In genomic region chr12:46546634-46547273, GRCh38 we compare ENCODE assay signal across 8 cellular contexts.
DNase-seq lines count a peak whose midpoint lies in the region; ATAC-seq, FAIRE-seq and TF ChIP-seq lines count a peak whose summit lies in the region.

No MANE protein-coding gene starts in this region.

- H3K27ac Mint-ChIP-seq in naive thymus-derived CD4-positive, alpha-beta T cell = peak overlapping the region in 4 of 9 donors; percentile 5 to 89 (median 30)

- TF ChIP-seq CTCF in Panc1 (IDR thresholded peaks at IDR 0.05) = no peak

- intact Hi-C loops in Panc1 (cut with micrococcal nuclease; ENCODE audit: unreplicated experiment) (no loop called here), cardiac septum (cut with DNase I) (no loop called here)
- intact Hi-C loops in naive thymus-derived CD4-positive, alpha-beta T cell (cut with micrococcal nuclease) = no loop called here

- no peak for FAIRE-seq in RCC 7860 (lab: Jason Lieb, UNC)

- H3K9me3 Mint-ChIP-seq in naive thymus-derived CD4-positive, alpha-beta T cell = peaks cover 0 to 29% (median 6%) of the 10 kb centered on the region in 11 donors

- peak overlapping the region; percentile 74; the same call in 1 of the 2 replicates for H3K27ac ChIP-seq in Panc1 (ENCODE audit: low read length)
- no peak overlapping the region for H3K27ac ChIP-seq in naive thymus-derived CD4-positive, alpha-beta T cell (ENCODE audit: low read depth, low read length)

- H3K9me3 ChIP-seq in Panc1 (ENCODE audit: control insufficient read depth, insufficient read depth, low read depth, low read length) = peaks cover 11% of the 10 kb centered on the region; the same call in 1 of the 2 replicates
- H3K9me3 ChIP-seq in naive thymus-derived CD4-positive, alpha-beta T cell (ENCODE audit: control insufficient read depth in 2 of 3, low read length in 3 of 3) = no peaks in the 10 kb centered on the region

- CTCF ChIA-PET in Panc1 (lab: Charles Lee) = no interaction called here
- CTCF ChIA-PET in naive thymus-derived CD4-positive, alpha-beta T cell (lab: Charles Lee) = interaction anchor here (0.6 to 1.2 kb wide), 2 partner anchors 10 to 14 kb away, joined by 3 to 5 read pairs; no protein-coding TSS in a partner anchor

- H3K27me3 ChIP-seq in Panc1 (ENCODE audit: control insufficient read depth, insufficient read depth, low read length) = no peaks in the 10 kb centered on the region
- no peaks in the 10 kb centered on the region for H3K27me3 ChIP-seq in naive thymus-derived CD4-positive, alpha-beta T cell (ENCODE audit: control insufficient read depth in 2 of 2, insufficient read depth in 2 of 2, low read length in 2 of 2)

- peaks cover 5 to 49% (median 11%) of the 10 kb centered on the region in 5 donors for H3K36me3 Mint-ChIP-seq in naive thymus-derived CD4-positive, alpha-beta T cell

- no peaks in the 10 kb centered on the region for H3K36me3 ChIP-seq in Panc1 (ENCODE audit: control insufficient read depth, insufficient read depth, low read length)
- no peaks in the 10 kb centered on the region for H3K36me3 ChIP-seq in naive thymus-derived CD4-positive, alpha-beta T cell (ENCODE audit: control insufficient read depth in 2 of 3, insufficient read depth in 3 of 3, low read length in 3 of 3)

- no TSS peak for BruUV-seq in Panc1 (replicated peaks; lab: Mats Ljungman, UMichigan)

- H3K4me3 ChIP-seq in Panc1 (ENCODE audit: low read depth in 2 of 2, low read length in 2 of 2) = no peak overlapping the region
- no peak overlapping the region for H3K4me3 ChIP-seq in naive thymus-derived CD4-positive, alpha-beta T cell (ENCODE audit: low read length)

- peak overlapping the region in 9 of 10 donors; percentile 1 to 62 (median 17) for H3K4me3 Mint-ChIP-seq in naive thymus-derived CD4-positive, alpha-beta T cell

- POLR2A ChIA-PET in Panc1 (lab: Charles Lee) = no interaction called here
- POLR2A ChIA-PET in naive thymus-derived CD4-positive, alpha-beta T cell (lab: Charles Lee) = interaction anchor here (0.7 to 0.8 kb wide), 2 partner anchors 23 to 176 kb away, joined by 3 to 4 read pairs; no protein-coding TSS in a partner anchor

- in situ Hi-C loops in Panc1 (cut with HindIII; ENCODE audit: low pct_unique_long_range_greater_than_20kb, low sequenced_read_pairs) = no loop called here

- DNase-seq in Panc1 (ENCODE audit: low read depth, low spot score) = no peak
- DNase-seq in naive thymus-derived CD4-positive, alpha-beta T cell = peak in 3 of 9 donors; percentile 12 to 47 (median 13)
- no peak for DNase-seq in T1000 (lab: John Stamatoyannopoulos, UW)
- no peak for DNase-seq in germinal center (ENCODE audit: low spot score)
- DNase-seq in RCC 7860 (ENCODE audit: low spot score) = no peak
- DNase-seq in cardiac septum (ENCODE audit: low spot score) = no peak

- H3K4me1 Mint-ChIP-seq in naive thymus-derived CD4-positive, alpha-beta T cell = peaks cover 32 to 66% (median 52%) of the 10 kb centered on the region in 7 donors

- ATAC-seq in GM18867 (IDR thresholded peaks at IDR 0.05; ENCODE audit: unreplicated experiment) (peak; percentile 99), HG02678 (IDR thresholded peaks at IDR 0.05; ENCODE audit: unreplicated experiment) (peak; percentile 96), Panc1 (no peak)
- ATAC-seq in naive thymus-derived CD4-positive, alpha-beta T cell = peak; percentile 57

- no peaks in the 10 kb centered on the region for H3K27me3 Mint-ChIP-seq in naive thymus-derived CD4-positive, alpha-beta T cell

- H3K4me1 ChIP-seq in Panc1 (ENCODE audit: control insufficient read depth, insufficient read depth, low read length) = peaks cover 2% of the 10 kb centered on the region; the same call in 1 of the 2 replicates
- peaks cover 11 to 24% of the 10 kb centered on the region in 2 donors for H3K4me1 ChIP-seq in naive thymus-derived CD4-positive, alpha-beta T cell (ENCODE audit: control insufficient read depth in 2 of 2, insufficient read depth in 2 of 2, low read length in 2 of 2)
